Comparison of ENCODE assay signal across 18 cellular contexts in the genomic region with DNA sequence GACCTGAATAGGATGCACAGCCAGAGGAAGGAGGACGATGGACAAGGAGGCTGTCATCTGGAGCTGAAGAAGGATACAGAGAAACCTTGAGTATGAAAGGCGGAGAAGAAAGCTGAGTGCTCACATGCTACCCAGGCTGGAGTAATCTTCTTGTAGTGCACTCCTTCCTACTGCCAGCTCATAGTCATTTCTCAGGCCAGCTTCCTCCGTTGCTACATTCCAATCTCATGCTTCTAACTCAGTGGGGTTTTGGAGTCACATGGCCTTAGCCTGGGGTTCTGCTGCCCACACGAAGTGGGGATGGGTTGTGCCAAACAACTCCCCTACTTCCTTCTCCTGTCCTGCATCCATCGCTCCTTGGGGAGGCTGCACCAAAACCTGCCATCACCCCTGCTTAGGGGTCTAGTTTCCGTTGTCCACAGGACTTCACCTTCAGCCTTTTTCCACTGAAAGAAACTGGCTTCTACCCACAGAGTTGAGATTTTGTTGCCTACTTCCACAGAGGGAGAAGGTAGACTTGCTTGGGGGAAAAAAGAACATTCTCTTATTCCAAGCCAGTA.
"Had no signal": no experiment of that assay in that cellular context is flagged by ENCODE, and none has a peak within 500 bp of the region (broad histone marks: within the 10 kb centered on the region; RNA-seq: fewer than 3 reads in every experiment).

No MANE protein-coding gene starts in this region.

- DNase-seq: activated CD8-positive, alpha-beta memory T cell treated with anti-CD3 and anti-CD28 coated beads, Interleukin-2, amount 50 U/mL, for 4 hours; activated CD8-positive, alpha-beta T cell treated with anti-CD3 and anti-CD28 coated beads, Interleukin-2, amount 10 ng/mL, durations not matched to agents 7 days and 5 days; activated naive CD8-positive, alpha-beta T cell treated with anti-CD3 and anti-CD28 coated beads, Interleukin-2, amount 10 ng/mL, durations not matched to agents 7 days and 5 days; activated T-cell treated with anti-CD3 and anti-CD28 coated beads, Interleukin-2, amount 50 U/mL, for 72 hours; brain microvascular endothelial cell; cortex of kidney; effector CD4-positive, alpha-beta T cell; hippocampal formation; left ventricle myocardium superior; naive thymus-derived CD8-positive, alpha-beta T cell; stimulated activated naive CD8-positive, alpha-beta T cell treated with anti-CD3 and anti-CD28 coated beads, Interleukin-15, amount 100 ng/mL, for 72 hours; T-helper 2 cell; uterus had no signal

- H3K4me3 ChIP-seq: smooth muscle cell, thoracic aorta, uterus had no signal

- H3K27ac ChIP-seq: brain microvascular endothelial cell, thoracic aorta, uterus had no signal

- H3K4me1 ChIP-seq: uterus had no signal

- H3K36me3 ChIP-seq: brain microvascular endothelial cell, thoracic aorta, uterus had no signal

- ATAC-seq: activated CD8-positive, alpha-beta T cell treated with anti-CD3 and anti-CD28 coated beads, Interleukin-2, amount 10 ng/mL, durations not matched to agents 7 days and 5 days; activated T-cell treated with anti-CD3 and anti-CD28 coated beads, Interleukin-2, amount 50 U/mL, for 72 hours; left ventricle myocardium superior; naive thymus-derived CD8-positive, alpha-beta T cell; stimulated activated naive CD8-positive, alpha-beta T cell treated with anti-CD3 and anti-CD28 coated beads, Interleukin-15, amount 100 ng/mL, for 72 hours; WTC11 had no signal

- H3K27me3 ChIP-seq: brain microvascular endothelial cell, uterus had no signal

- H3K4me3 Mint-ChIP-seq: activated CD4-positive, alpha-beta T cell treated with anti-CD3 and anti-CD28 coated beads, Interleukin-2, amount 10 ng/mL, durations not matched to agents 24 days and 14 days; activated CD8-positive, alpha-beta T cell treated with anti-CD3 and anti-CD28 coated beads, Interleukin-2, amount 10 ng/mL, durations not matched to agents 7 days and 5 days; activated naive CD8-positive, alpha-beta T cell treated with anti-CD3 and anti-CD28 coated beads, Interleukin-2, amount 10 ng/mL, durations not matched to agents 7 days and 5 days; activated T-cell treated with anti-CD3 and anti-CD28 coated beads, Interleukin-2, amount 50 U/mL, for 72 hours; memory B cell; naive thymus-derived CD8-positive, alpha-beta T cell; stimulated activated naive CD8-positive, alpha-beta T cell treated with anti-CD3 and anti-CD28 coated beads, Interleukin-15, amount 100 ng/mL, for 72 hours; WTC11 had no signal

- H3K9me3 ChIP-seq: thoracic aorta, uterus had no signal

- H3K36me3 Mint-ChIP-seq: activated naive CD8-positive, alpha-beta T cell treated with anti-CD3 and anti-CD28 coated beads, Interleukin-2, amount 10 ng/mL, durations not matched to agents 7 days and 5 days; memory B cell; naive thymus-derived CD8-positive, alpha-beta T cell; WTC11 had no signal

- H3K4me1 Mint-ChIP-seq: activated CD4-positive, alpha-beta T cell treated with anti-CD3 and anti-CD28 coated beads, Interleukin-2, amount 10 ng/mL, durations not matched to agents 24 days and 14 days; activated naive CD8-positive, alpha-beta T cell treated with anti-CD3 and anti-CD28 coated beads, Interleukin-2, amount 10 ng/mL, durations not matched to agents 7 days and 5 days; memory B cell; naive thymus-derived CD8-positive, alpha-beta T cell; stimulated activated naive CD8-positive, alpha-beta T cell treated with anti-CD3 and anti-CD28 coated beads, Interleukin-15, amount 100 ng/mL, for 72 hours had no signal

- H3K27ac Mint-ChIP-seq: activated CD4-positive, alpha-beta T cell treated with anti-CD3 and anti-CD28 coated beads, Interleukin-2, amount 10 ng/mL, durations not matched to agents 24 days and 14 days; activated CD8-positive, alpha-beta T cell treated with anti-CD3 and anti-CD28 coated beads, Interleukin-2, amount 10 ng/mL, durations not matched to agents 7 days and 5 days; activated naive CD8-positive, alpha-beta T cell treated with anti-CD3 and anti-CD28 coated beads, Interleukin-2, amount 10 ng/mL, durations not matched to agents 7 days and 5 days; activated T-cell treated with anti-CD3 and anti-CD28 coated beads, Interleukin-2, amount 50 U/mL, for 72 hours; memory B cell; naive thymus-derived CD8-positive, alpha-beta T cell; stimulated activated naive CD8-positive, alpha-beta T cell treated with anti-CD3 and anti-CD28 coated beads, Interleukin-15, amount 100 ng/mL, for 72 hours; WTC11 had no signal

- H3K4me2 ChIP-seq: smooth muscle cell had no signal

- H3K9me3 Mint-ChIP-seq: activated CD4-positive, alpha-beta T cell treated with anti-CD3 and anti-CD28 coated beads, Interleukin-2, amount 10 ng/mL, durations not matched to agents 24 days and 14 days; activated naive CD8-positive, alpha-beta T cell treated with anti-CD3 and anti-CD28 coated beads, Interleukin-2, amount 10 ng/mL, durations not matched to agents 7 days and 5 days; memory B cell; stimulated activated naive CD8-positive, alpha-beta T cell treated with anti-CD3 and anti-CD28 coated beads, Interleukin-15, amount 100 ng/mL, for 72 hours had no signal
